8 cellular contexts compared by ENCODE assay signal in genomic region chr19:11375143-11375948, GRCh38. TPM values are rescaled to one million over a fixed set of nuclear protein-coding genes. Genes with fewer than 3 reads are reported as not detected.
DNase-seq lines count a peak whose midpoint lies in the region; ATAC-seq and TF ChIP-seq lines count a peak whose summit lies in the region.

No MANE protein-coding gene starts in this region.

- H3K4me1 ChIP-seq in BLaER1 treated with 17β-estradiol and CSF1 and Interleukin-3, amounts not matched to agents 10 nM and 100 nM: peaks cover 48 to 63% (median 56%) of the 10 kb centered on the region in 10 experiments
- peaks cover 35 to 67% (median 49%) of the 10 kb centered on the region in 6 donors for H3K4me1 ChIP-seq in spleen

- no peaks in the 10 kb centered on the region for H3K9me3 ChIP-seq in BLaER1 treated with 17β-estradiol and CSF1 and Interleukin-3, amounts not matched to agents 10 nM and 100 nM (replicated peaks in 1 of 11)
- no peaks in the 10 kb centered on the region for H3K9me3 ChIP-seq in spleen

- H3K27ac Mint-ChIP-seq in activated naive CD4-positive, alpha-beta T cell treated with anti-CD3 and anti-CD28 coated beads for 36 hours: no peak overlapping the region

- peaks cover 17% of the 10 kb centered on the region for H3K36me3 Mint-ChIP-seq in activated naive CD4-positive, alpha-beta T cell treated with anti-CD3 and anti-CD28 coated beads for 36 hours (ENCODE audit: low read depth)

- H3K4me3 Mint-ChIP-seq in activated naive CD4-positive, alpha-beta T cell treated with anti-CD3 and anti-CD28 coated beads for 36 hours: no peak overlapping the region

- intact Hi-C loops in activated naive CD4-positive, alpha-beta T cell treated with anti-CD3 and anti-CD28 coated beads for 36 hours (cut with micrococcal nuclease): loop anchor here (1.0 to 10.0 kb wide), 4 partner anchors 51 to 721 kb away; partner anchors contain the start of gene ILF3
- intact Hi-C loops in left ventricle myocardium superior (cut with micrococcal nuclease) (no loop called here), spleen (cut with DNase I; ENCODE audit: low total_unique reads) (no loop called here)

- CTCF ChIA-PET in activated naive CD4-positive, alpha-beta T cell treated with anti-CD3 and anti-CD28 coated beads for 36 hours (lab: Charles Lee): interaction anchor here (0.7 to 2.1 kb wide), 9 partner anchors 7 to 110 kb away, joined by 3 to 11 read pairs (median 4); partner anchors contain the start of genes EPOR and RAB3D

- TF ChIP-seq CTCF in spleen (IDR thresholded peaks at IDR 0.05 in 8 of 11, conservative IDR thresholded peaks at IDR 0.05 in 3 of 11): no peak

- no peaks in the 10 kb centered on the region for H3K9me3 Mint-ChIP-seq in activated naive CD4-positive, alpha-beta T cell treated with anti-CD3 and anti-CD28 coated beads for 36 hours

- H3K9ac ChIP-seq in BLaER1 treated with 17β-estradiol and CSF1 and Interleukin-3, amounts not matched to agents 10 nM and 100 nM: peak overlapping the region; percentile 76 to 94 (median 89)

- H3K4me1 Mint-ChIP-seq in activated naive CD4-positive, alpha-beta T cell treated with anti-CD3 and anti-CD28 coated beads for 36 hours (ENCODE audit: low read depth): peaks cover 41% of the 10 kb centered on the region

- H3K36me3 ChIP-seq in BLaER1 treated with 17β-estradiol and CSF1 and Interleukin-3, amounts not matched to agents 10 nM and 100 nM: peaks cover 0 to 21% (median 0%) of the 10 kb centered on the region in 11 experiments; a peak in 3 of 22 replicates
- H3K36me3 ChIP-seq in spleen: peaks cover 0 to 28% (median 2%) of the 10 kb centered on the region in 6 donors

- ATAC-seq in HG02938 (IDR thresholded peaks at IDR 0.05; ENCODE audit: unreplicated experiment) (peak; percentile 24), left ventricle myocardium superior (peak; percentile 1)

- 0 out of 22 replicates have a peak, but pooled peaks cover 0 to 6% (median 0%) of the 10 kb centered on the region in 11 experiments for H4K20me1 ChIP-seq in BLaER1 treated with 17β-estradiol and CSF1 and Interleukin-3, amounts not matched to agents 10 nM and 100 nM

- H3K27ac ChIP-seq in BLaER1 treated with 17β-estradiol and CSF1 and Interleukin-3, amounts not matched to agents 10 nM and 100 nM: peak overlapping the region; percentile 49 to 96 (median 91)
- H3K27ac ChIP-seq in spleen: peak overlapping the region; percentile 91 to 100 (median 96)

- TF ChIP-seq POLR2A in spleen (IDR thresholded peaks at IDR 0.05): peak in 2 of 3 donors; percentile 68 to 83

- 4 to 6% (median 5%) methylated on average over 23 to 27 of the region's 27 CpGs for WGBS in spleen, 5 donors

- H3K27me3 Mint-ChIP-seq in activated naive CD4-positive, alpha-beta T cell treated with anti-CD3 and anti-CD28 coated beads for 36 hours (ENCODE audit: low read depth): no peaks in the 10 kb centered on the region

- peak overlapping the region; percentile 59 to 76 (median 68) for H3K4me3 ChIP-seq in BLaER1 treated with 17β-estradiol and CSF1 and Interleukin-3, amounts not matched to agents 10 nM and 100 nM
- H3K4me3 ChIP-seq in spleen: peak overlapping the region; percentile 20 to 72 (median 58)

- no peaks in the 10 kb centered on the region for H3K27me3 ChIP-seq in BLaER1 treated with 17β-estradiol and CSF1 and Interleukin-3, amounts not matched to agents 10 nM and 100 nM
- no peaks in the 10 kb centered on the region for H3K27me3 ChIP-seq in spleen (replicated peaks in 1 of 7)

- DNase-seq in SHP77 treated with DMSO at 0.1 percent for 48 hours (lab: John Stamatoyannopoulos, UW) (peak; percentile 32), left ventricle myocardium superior (peak; percentile 60), spleen (peak; percentile 95), DMS114 treated with DMSO at 0.1 percent for 48 hours (lab: John Stamatoyannopoulos, UW; ENCODE audit: unreplicated experiment) (no peak), iPS-NIHi7 (ENCODE audit: extremely low spot score) (no peak)
- peak; percentile 91 for DNase-seq in activated naive CD4-positive, alpha-beta T cell treated with anti-CD3 and anti-CD28 coated beads for 36 hours

- H3K4me2 ChIP-seq in BLaER1 treated with 17β-estradiol and CSF1 and Interleukin-3, amounts not matched to agents 10 nM and 100 nM: peak overlapping the region; percentile 95 to 100 (median 99)

RNA-seq across cellular contexts. Expression of gene SWSAP1, which starts 0.9 kb away (rescaled TPM):
- 1 to 10 TPM; 1.1 to 2.1 TPM for total RNA-seq in activated naive CD4-positive, alpha-beta T cell treated with anti-CD3 and anti-CD28 coated beads for 36 hours
- total RNA-seq in left ventricle myocardium superior: 2.0 TPM
- 1 to 10 TPM; 2.7 to 6.0 (median 4.0) TPM for total RNA-seq in spleen
- 1 to 10 TPM; 7.0 to 9.3 (median 8.3) TPM for polyA plus RNA-seq in spleen

RNA-seq across cellular contexts. Expression of gene EPOR, which starts 8.8 kb away (rescaled TPM):
- total RNA-seq in activated naive CD4-positive, alpha-beta T cell treated with anti-CD3 and anti-CD28 coated beads for 36 hours: 1 to 10 TPM; 3.9 to 4.3 TPM
- total RNA-seq in left ventricle myocardium superior (7.6 TPM), spleen (10 to 100 TPM; 15.0 to 24.0 (median 19.9) TPM)
- 1 to 10 TPM; 4.5 to 8.2 (median 5.6) TPM for polyA plus RNA-seq in spleen

RNA-seq across cellular contexts. Expression of gene PLPPR2, which starts 20.1 kb away (rescaled TPM):
- 1 to 10 TPM; 2.6 to 2.8 TPM for total RNA-seq in activated naive CD4-positive, alpha-beta T cell treated with anti-CD3 and anti-CD28 coated beads for 36 hours
- total RNA-seq in left ventricle myocardium superior (17.7 TPM), spleen (10 to 100 TPM; 19.0 to 41.0 (median 26.6) TPM)
- polyA plus RNA-seq in spleen: 10 to 100 TPM in 1 of 3 donors, 1 to 10 TPM in 2; 4.2 to 10.8 (median 8.5) TPM

RNA-seq across cellular contexts. Expression of gene CCDC159, which starts 29.0 kb away (rescaled TPM):
- total RNA-seq in activated naive CD4-positive, alpha-beta T cell treated with anti-CD3 and anti-CD28 coated beads for 36 hours: 10 to 100 TPM; 15.2 to 16.5 TPM
- 20.9 TPM for total RNA-seq in left ventricle myocardium superior
- 10 to 100 TPM; 40.1 to 57.5 (median 51.3) TPM for total RNA-seq in spleen
- polyA plus RNA-seq in spleen: 10 to 100 TPM; 34.7 to 83.7 (median 73.9) TPM

RNA-seq across cellular contexts. Expression of gene TMEM205, which starts 29.3 kb away (rescaled TPM):
- total RNA-seq in activated naive CD4-positive, alpha-beta T cell treated with anti-CD3 and anti-CD28 coated beads for 36 hours: 10 to 100 TPM; 21.4 to 24.2 TPM
- total RNA-seq in left ventricle myocardium superior (89.8 TPM), spleen (100 to 1,000 TPM in 3 of 7 donors, 10 to 100 TPM in 4; 44.1 to 143 (median 54.2) TPM)
- polyA plus RNA-seq in spleen: 10 to 100 TPM; 65.8 to 82.0 (median 73.4) TPM

Comparison
In these comparisons a context has a peak if more than half of its experiments do, and no peak if none do; other contexts are left out.
1. DNase-seq: peak in SHP77 treated with DMSO at 0.1 percent for 48 hours (single experiment), activated naive CD4-positive, alpha-beta T cell treated with anti-CD3 and anti-CD28 coated beads for 36 hours (single experiment), left ventricle myocardium superior (single experiment) and spleen (single experiment); none in DMS114 treated with DMSO at 0.1 percent for 48 hours (single experiment) and iPS-NIHi7 (single experiment).